11 cellular contexts compared by ENCODE assay signal in the genomic region with DNA sequence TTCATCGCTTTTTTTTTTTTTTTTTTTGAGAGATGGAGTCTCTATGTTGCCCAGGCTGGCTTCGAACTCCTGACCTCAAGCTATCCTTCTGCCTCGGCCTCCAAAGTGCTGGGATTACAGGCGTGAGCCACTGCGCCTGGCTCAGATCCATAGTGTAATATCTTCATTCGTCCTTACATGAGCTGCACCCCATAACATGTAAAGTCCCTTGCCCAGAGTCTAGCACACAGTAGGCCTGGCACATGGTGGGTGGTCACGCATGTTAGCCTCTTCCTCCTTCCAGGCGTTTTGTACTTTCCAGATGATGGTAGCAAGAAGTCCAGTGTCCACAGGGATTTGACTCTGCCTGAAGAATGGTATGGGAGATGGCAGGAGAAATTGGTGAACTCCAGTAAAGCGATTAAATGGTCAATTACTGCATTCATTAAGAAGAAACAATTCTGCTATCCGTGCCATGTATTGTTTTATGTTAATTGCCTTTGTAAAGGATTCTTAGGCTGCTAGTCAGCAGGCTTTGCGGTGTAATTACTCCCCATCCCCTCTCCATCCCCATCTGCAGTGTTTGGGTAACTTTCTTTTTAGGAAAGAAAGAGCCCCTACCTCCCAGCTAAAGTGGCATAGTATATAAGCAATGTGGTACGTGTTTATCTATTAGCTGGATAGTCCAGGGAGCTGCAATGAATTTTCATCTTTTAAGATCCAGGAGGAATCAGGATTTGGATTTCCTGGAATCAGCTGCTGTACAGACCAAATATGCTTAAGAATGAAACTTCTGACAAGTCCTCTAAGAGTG. TPM values are rescaled to one million over a fixed set of nuclear protein-coding genes. Genes with fewer than 3 reads are reported as not detected.
DNase-seq lines count a peak whose midpoint lies in the region; ATAC-seq, FAIRE-seq and TF ChIP-seq lines count a peak whose summit lies in the region.
"Had no signal": no experiment of that assay in that cellular context is flagged by ENCODE, and none has a peak within 500 bp of the region (broad histone marks: within the 10 kb centered on the region; RNA-seq: fewer than 3 reads in every experiment).

No MANE protein-coding gene starts in this region.

- H3K27me3 Mint-ChIP-seq in activated T-cell treated with anti-CD3 and anti-CD28 coated beads, Interleukin-2, amount 50 U/mL, for 24 hours, result peaks cover 18% of the 10 kb centered on the region

- in situ Hi-C loops in GM12878 (cut with MboI), result no loop called here

- H3K4me2 ChIP-seq in GM12878 (ENCODE audit: control insufficient read depth, insufficient read depth), result peak overlapping the region; percentile 88

- H3K4me1 Mint-ChIP-seq in activated T-cell treated with anti-CD3 and anti-CD28 coated beads, Interleukin-2, amount 50 U/mL, for 24 hours (ENCODE audit: low read depth), result peaks cover 36% of the 10 kb centered on the region

- CTCF ChIA-PET in GM12878 (lab: Yijun Ruan, JAX), result interaction anchor here (0.6 to 1.6 kb wide), 3 partner anchors 12 to 33 kb away, joined by 3 to 4 read pairs (median 3); no protein-coding TSS in a partner anchor
- CTCF ChIA-PET in GM10248 (lab: Yijun Ruan, JAX), result interaction anchor here (0.9 to 2.4 kb wide), 7 partner anchors 8 to 157 kb away, joined by 3 to 11 read pairs (median 4); no protein-coding TSS in a partner anchor

- no TSS peak for BruUV-seq in GM12878 (replicated peaks; lab: Mats Ljungman, UMichigan)

- RAD21 ChIA-PET in GM12878 (lab: Charles Lee; ENCODE audit: unreplicated experiment), result interaction anchor here (0.6 kb wide), 1 partner anchor 175 kb away, joined by 3 read pairs; no protein-coding TSS in a partner anchor

- H3K9me3 Mint-ChIP-seq in activated T-cell treated with anti-CD3 and anti-CD28 coated beads, Interleukin-2, amount 50 U/mL, for 24 hours, result no peaks in the 10 kb centered on the region

- TF ChIP-seq POLR2A in GM12878 (IDR thresholded peaks at IDR 0.05; ENCODE audit: low read depth, low read length) (no peak), tibial nerve (IDR thresholded peaks at IDR 0.05) (no peak)

- H4K20me1 ChIP-seq in GM12878 (ENCODE audit: control insufficient read depth, insufficient read depth), result no peaks in the 10 kb centered on the region

- no peaks in the 10 kb centered on the region for H3K79me2 ChIP-seq in GM12878 (ENCODE audit: control insufficient read depth, insufficient read depth, low read length)

- H3K27me3 ChIP-seq in GM12878 (replicated peaks in 1 of 2; ENCODE audit: control insufficient read depth in 2 of 2, insufficient read depth in 2 of 2, low read length in 1 of 2) (no peaks in the 10 kb centered on the region), lung (ENCODE audit: control insufficient read depth, insufficient read depth) (no peaks in the 10 kb centered on the region), tibial nerve (no peaks in the 10 kb centered on the region)

- H2AFZ ChIP-seq in GM12878 (ENCODE audit: control insufficient read depth, low read depth, low read length), result peak overlapping the region; percentile 92; the same call in 1 of the 2 replicates

- SMC1A ChIA-PET in GM12878 (lab: Charles Lee; ENCODE audit: uncharacterized antibody, unreplicated experiment), result interaction anchor here (0.8 to 1.4 kb wide), 3 partner anchors 10 to 156 kb away, joined by 3 read pairs; no protein-coding TSS in a partner anchor

- peaks cover 6% of the 10 kb centered on the region; the same call in 1 of the 2 replicates for H3K4me1 ChIP-seq in GM12878 (ENCODE audit: control insufficient read depth, insufficient read depth, low read length)
- H3K4me1 ChIP-seq in lung (ENCODE audit: control insufficient read depth in 2 of 2, insufficient read depth in 2 of 2, low read length in 2 of 2), result peaks cover 0 to 2% of the 10 kb centered on the region in 2 donors
- peaks cover 0 to 31% (median 6%) of the 10 kb centered on the region in 4 donors for H3K4me1 ChIP-seq in tibial nerve

- intact Hi-C loops in GM12878 (cut with micrococcal nuclease; ENCODE audit: unreplicated experiment), result loop anchor here (10.0 kb wide), 2 partner anchors 172 to 288 kb away; no protein-coding TSS in a partner anchor

- TF ChIP-seq EP300 in GM12878 (IDR thresholded peaks at IDR 0.05; ENCODE audit: borderline replicate concordance in 1 of 2, control insufficient read depth in 1 of 2, low read depth in 2 of 2, low read length in 2 of 2) (no peak), tibial nerve (IDR thresholded peaks at IDR 0.05) (no peak)

- H3K27ac Mint-ChIP-seq in activated T-cell treated with anti-CD3 and anti-CD28 coated beads, Interleukin-2, amount 50 U/mL, for 24 hours, result peak overlapping the region; percentile 75

- H3K27ac ChIP-seq in GM12878 (ENCODE audit: control insufficient read depth, insufficient read depth) (no peak overlapping the region), lung (ENCODE audit: low read depth in 1 of 2, low read length in 1 of 2) (peak overlapping the region in 1 of 2 donors; percentile 20), tibial nerve (peak overlapping the region; percentile 16 to 94 (median 84))

- H3K36me3 ChIP-seq in GM12878 (ENCODE audit: control insufficient read depth in 2 of 2, insufficient read depth in 2 of 2, low read length in 1 of 2) (no peaks in the 10 kb centered on the region), lung (ENCODE audit: control insufficient read depth in 2 of 2, insufficient read depth in 2 of 2, low read length in 2 of 2) (peaks cover 0 to 2% of the 10 kb centered on the region in 2 donors), tibial nerve (peaks cover 0 to 14% (median 0%) of the 10 kb centered on the region in 3 donors)

- TF ChIP-seq CTCF in GM12878 (IDR thresholded peaks at IDR 0.05 in 2 of 3, conservative IDR thresholded peaks at IDR 0.05 in 1 of 3; ENCODE audit: control insufficient read depth in 2 of 3, extremely low read depth in 1 of 3, insufficient read depth in 1 of 3, low read depth in 3 of 3, low read length in 3 of 3) (no peak), lung (IDR thresholded peaks at IDR 0.05; ENCODE audit: control extremely low read depth, extremely low read depth) (no peak), tibial nerve (IDR thresholded peaks at IDR 0.05) (no peak), GM10248 (IDR thresholded peaks at IDR 0.05; ENCODE audit: control extremely low read depth, extremely low read depth, low read depth, missing control alignments) (no peak)

- H3K4me3 ChIP-seq in GM12878, result peak overlapping the region; percentile 94
- H3K4me3 ChIP-seq in lung, result peak overlapping the region; percentile 73
- peak overlapping the region; percentile 57 to 100 (median 94) for H3K4me3 ChIP-seq in tibial nerve

- WGBS in GM12878 (ENCODE audit: insufficient coverage, insufficient replicate concordance, low lambda C conversion rate, missing lambda C conversion rate), result 77% methylated on average over 11 of the region's 12 CpGs
- WGBS in lung, 2 donors, result 41 to 66% methylated on average over 12 of the region's 12 CpGs
- WGBS in tibial nerve, 2 donors, result 25 to 28% methylated on average over 12 of the region's 12 CpGs

- no peak for TF ChIP-seq RAD21 in GM12878 (IDR thresholded peaks at IDR 0.05; ENCODE audit: insufficient read depth, low read depth, low read length)

- H3K4me3 Mint-ChIP-seq in activated T-cell treated with anti-CD3 and anti-CD28 coated beads, Interleukin-2, amount 50 U/mL, for 24 hours, result peak overlapping the region; percentile 84

- ATAC-seq in GM12878, result no peak
- no peak for ATAC-seq in lung (ENCODE audit: insufficient read depth, low FRiP score)
- ATAC-seq in GM18868 (IDR thresholded peaks at IDR 0.05; ENCODE audit: unreplicated experiment), result no peak

- H3K9me3 ChIP-seq in GM12878 (replicated peaks; ENCODE audit: control insufficient read depth, insufficient read depth, low read length) (no peaks in the 10 kb centered on the region), lung (ENCODE audit: control insufficient read depth in 2 of 2, insufficient read depth in 1 of 2, low read length in 1 of 2) (no peaks in the 10 kb centered on the region), tibial nerve (no peaks in the 10 kb centered on the region)

- H3K36me3 Mint-ChIP-seq in activated T-cell treated with anti-CD3 and anti-CD28 coated beads, Interleukin-2, amount 50 U/mL, for 24 hours (ENCODE audit: low read depth), result peaks cover 5% of the 10 kb centered on the region

- DNase-seq in activated T-cell treated with anti-CD3 and anti-CD28 coated beads, Interleukin-2, amount 50 U/mL, for 24 hours, result no peak
- no peak for DNase-seq in activated T-cell treated with anti-CD3 and anti-CD28 coated beads for 4 hours
- no peak for DNase-seq in GM12878 (ENCODE audit: low read depth, low spot score)
- DNase-seq in lung (ENCODE audit: low spot score), result no peak
- no peak for DNase-seq in tibial nerve (ENCODE audit: low spot score in 2 of 2)
- DNase-seq in NCI-H345 (lab: John Stamatoyannopoulos, UW), result no peak
- no peak for DNase-seq in GM10248 (ENCODE audit: extremely low spot score)
- DNase-seq: DND-41, left colon, NCI-H524 treated with DMSO at 0.1 percent for 48 hours had no signal

- peak overlapping the region; percentile 69; the same call in 1 of the 2 replicates for H3K9ac ChIP-seq in GM12878 (ENCODE audit: control insufficient read depth, insufficient read depth, low read length)

- POLR2A ChIA-PET in GM12878 (lab: Charles Lee), result interaction anchor here (0.6 to 1.4 kb wide), 6 partner anchors 15 to 1899 kb away, joined by 3 to 9 read pairs (median 4); no protein-coding TSS in a partner anchor
- POLR2A ChIA-PET in GM10248 (lab: Yijun Ruan, JAX), result no interaction called here

- no peak for FAIRE-seq in GM12878 (lab: Jason Lieb, UNC)

TF ChIP-seq in GM12878, 131 proteins besides CTCF, POLR2A, EP300 and RAD21 (continues in another document):
- TF ChIP-seq IKZF1 (conservative IDR thresholded peaks at IDR 0.05), result no peak
- TF ChIP-seq NFYA (IDR thresholded peaks at IDR 0.05; ENCODE audit: borderline replicate concordance, low read depth, low read length), result no peak

RNA-seq across cellular contexts. Expression of gene TPST1, which starts 1.2 kb away (rescaled TPM):
- 22.8 and 28.1 TPM in 2 replicates for total RNA-seq in GM12878 (2013; cell fraction: nucleolus; rRNA removed)
- 7.8 and 8.9 TPM in 2 replicates for total RNA-seq in GM12878 (2014; rRNA removed)
- total RNA-seq in GM12878 (2014; rRNA removed; fragmentation: Illumina TruSeq; extraction: Trizol), result 9.7 and 10.6 TPM in 2 replicates
- total RNA-seq in GM12878 (2021), result 6.4 and 7.4 TPM in 2 replicates
- polyA plus RNA-seq in GM12878 (2011; ENCODE audit: low read depth), result 3.3 TPM
- polyA plus RNA-seq in GM12878 (2011; rRNA removed), result 7.7 and 10.4 TPM in 2 replicates
- 3.9 and 4.1 TPM in 2 replicates for polyA plus RNA-seq in GM12878 (2011; cell fraction: cytosol; rRNA removed)
- 3.1 and 4.9 TPM in 2 replicates for polyA plus RNA-seq in GM12878 (2011; cell fraction: nucleus; rRNA removed)
- 3.6 and 3.9 TPM in 2 replicates for polyA plus RNA-seq in GM12878 (2012)
- polyA plus RNA-seq in GM12878 (2014; fragmentation: Illumina TruSeq; extraction: Trizol), result 6.0 and 6.6 TPM in 2 replicates
- polyA plus RNA-seq in GM12878 (2014; fragmentation: Nextera tagmentation; extraction: Ambion mirVana), result 1 to 10 TPM; 1.1 to 2.2 TPM
- polyA plus RNA-seq in GM12878 (2014; rRNA removed), result 6.3 and 7.6 TPM in 2 replicates
- polyA plus RNA-seq in GM12878 (2016; fragmentation: Nextera tagmentation; extraction: Ambion mirVana), result 1 to 10 TPM; 8.2 to 8.9 TPM
- polyA minus RNA-seq in GM12878 (2011; rRNA and poly(A)+ RNA removed), result 23.7 and 24.1 TPM in 2 replicates
- 2.3 and 3.7 TPM in 2 replicates for polyA minus RNA-seq in GM12878 (2011; cell fraction: cytosol; rRNA and poly(A)+ RNA removed)
- polyA minus RNA-seq in GM12878 (2011; cell fraction: nucleus; rRNA and poly(A)+ RNA removed), result 7.3 and 9.8 TPM in 2 replicates
- 10 to 100 TPM; 34.6 to 56.7 TPM for total RNA-seq in lung
- 10 to 100 TPM in 1 of 2 donors, 1 to 10 TPM in 1; 7.2 to 34.4 TPM for polyA plus RNA-seq in lung
- 10 to 100 TPM; 31.9 to 38.3 (median 36.8) TPM for total RNA-seq in tibial nerve
